In genomic region chr10:29356931-29357330, GRCh38 we compare ENCODE assay signal across 15 cellular contexts.
DNase-seq lines count a peak whose midpoint lies in the region; ATAC-seq and TF ChIP-seq lines count a peak whose summit lies in the region.
"Had no signal": no experiment of that assay in that cellular context is flagged by ENCODE, and none has a peak within 500 bp of the region (broad histone marks: within the 10 kb centered on the region; RNA-seq: fewer than 3 reads in every experiment).

No MANE protein-coding gene starts in this region.

- H2AFZ ChIP-seq in IMR-90 (replicated peaks; ENCODE audit: low read length, poor library complexity) (no peak overlapping the region), mesenchymal stem cell (ENCODE audit: low read depth, low read length) (no peak overlapping the region), Karpas-422 (ENCODE audit: low read length) (no peak overlapping the region)

- H3K4ac ChIP-seq in IMR-90 (ENCODE audit: low read depth, low read length) (no peak overlapping the region), mesenchymal stem cell (ENCODE audit: low read depth in 1 of 2, low read length in 2 of 2) (no peak overlapping the region)

- H3K9me2 ChIP-seq in Karpas-422 (replicated peaks; ENCODE audit: insufficient read depth, low read length): no peaks in the 10 kb centered on the region

- TF ChIP-seq POLR2A in IMR-90 (IDR thresholded peaks at IDR 0.05; ENCODE audit: low read depth, low read length): no peak

- intact Hi-C loops in IMR-90 (cut with micrococcal nuclease): no loop called here

- H3K23ac ChIP-seq in IMR-90 (ENCODE audit: low read depth, low read length): no peak overlapping the region
- no peak overlapping the region for H3K23ac ChIP-seq in mesenchymal stem cell (ENCODE audit: low read length in 2 of 2)

- no peak overlapping the region for H2BK5ac ChIP-seq in IMR-90 (ENCODE audit: low read depth, low read length, poor library complexity, severe bottlenecking)
- no peak overlapping the region for H2BK5ac ChIP-seq in mesenchymal stem cell (ENCODE audit: low read depth, low read length, poor library complexity, severe bottlenecking)

- no peak overlapping the region for H3K9ac ChIP-seq in IMR-90 (ENCODE audit: low read depth, low read length)
- H3K9ac ChIP-seq in mesenchymal stem cell (ENCODE audit: low read length): no peak overlapping the region
- H3K9ac ChIP-seq in Karpas-422 (ENCODE audit: low read length): no peak overlapping the region

- H4K8ac ChIP-seq in IMR-90 (ENCODE audit: low read depth in 2 of 2, low read length in 2 of 2): no peak overlapping the region
- no peak overlapping the region for H4K8ac ChIP-seq in mesenchymal stem cell (ENCODE audit: low read length)

- peaks cover 6% of the 10 kb centered on the region; the same call in 1 of the 2 replicates for H3K4me1 ChIP-seq in IMR-90 (ENCODE audit: control insufficient read depth, insufficient read depth, low read length)
- peaks cover 14% of the 10 kb centered on the region for H3K4me1 ChIP-seq in mesenchymal stem cell (ENCODE audit: control insufficient read depth, insufficient read depth, low read depth, low read length)
- no peaks in the 10 kb centered on the region for H3K4me1 ChIP-seq in Karpas-422 (ENCODE audit: low read length)
- H3K4me1 ChIP-seq: A549, HAP-1 had no signal

- no peaks in the 10 kb centered on the region for H3K36me3 ChIP-seq in IMR-90 (ENCODE audit: control insufficient read depth, insufficient read depth, low read length)
- no peaks in the 10 kb centered on the region for H3K36me3 ChIP-seq in mesenchymal stem cell (ENCODE audit: control insufficient read depth in 1 of 2, insufficient read depth in 2 of 2, low read depth in 1 of 2, low read length in 2 of 2)
- H3K36me3 ChIP-seq in Karpas-422 (ENCODE audit: insufficient read depth, low read length): no peaks in the 10 kb centered on the region
- H3K36me3 ChIP-seq: HAP-1 had no signal

- H3K79me2 ChIP-seq in Karpas-422 (ENCODE audit: low read length): no peaks in the 10 kb centered on the region

- H2AK9ac ChIP-seq in IMR-90 (replicated peaks; ENCODE audit: low read depth, low read length, poor library complexity): no peak overlapping the region

- H2BK20ac ChIP-seq in IMR-90 (ENCODE audit: low read depth, low read length): no peak overlapping the region

- no peaks in the 10 kb centered on the region for H4K20me1 ChIP-seq in IMR-90 (ENCODE audit: insufficient read depth, low read length)
- H4K20me1 ChIP-seq in Karpas-422 (ENCODE audit: insufficient read depth, low read depth, low read length): no peaks in the 10 kb centered on the region

- no TSS peak for BruUV-seq in IMR-90 (replicated peaks; lab: Mats Ljungman, UMichigan)

- H2BK15ac ChIP-seq in IMR-90 (ENCODE audit: low read depth, low read length) (no peak overlapping the region), mesenchymal stem cell (ENCODE audit: low read depth, poor library complexity, severe bottlenecking) (no peak overlapping the region)

- no peak overlapping the region for H3K4me2 ChIP-seq in IMR-90 (ENCODE audit: low read depth, low read length)
- no peak overlapping the region for H3K4me2 ChIP-seq in mesenchymal stem cell (ENCODE audit: low read length, poor library complexity, severe bottlenecking)
- H3K4me2 ChIP-seq in Karpas-422 (ENCODE audit: low read depth, low read length, poor library complexity, severe bottlenecking): no peak overlapping the region
- H3K4me2 ChIP-seq: A549 had no signal

- CTCF ChIA-PET in IMR-90 (lab: Yijun Ruan, JAX): interaction anchor here (0.6 kb wide), 1 partner anchor 372 kb away, joined by 3 read pairs; no protein-coding TSS in a partner anchor

- H3K14ac ChIP-seq in IMR-90 (replicated peaks; ENCODE audit: low read depth, low read length) (no peak overlapping the region), mesenchymal stem cell (ENCODE audit: low read length in 2 of 2) (no peak overlapping the region)

- H2AK5ac ChIP-seq in IMR-90 (ENCODE audit: low read depth, low read length) (no peak overlapping the region), mesenchymal stem cell (ENCODE audit: low read length, severe bottlenecking) (peak overlapping the region; percentile 81)

- dilution Hi-C loops in IMR-90 (cut with HindIII; ENCODE audit: low sequenced_read_pairs, unreplicated experiment): no loop called here

- H3K27ac ChIP-seq in IMR-90 (ENCODE audit: insufficient read depth, low read length) (no peak overlapping the region), mesenchymal stem cell (ENCODE audit: low read length, poor library complexity, severe bottlenecking) (no peak overlapping the region), Karpas-422 (ENCODE audit: low read length) (no peak overlapping the region)
- H3K27ac ChIP-seq: A549 had no signal

- in situ Hi-C loops in IMR-90 (cut with MboI; ENCODE audit: low sequenced_read_pairs): no loop called here

- ATAC-seq in IMR-90 (ENCODE audit: low read depth) (peak; percentile 48), GM18511 (IDR thresholded peaks at IDR 0.05; ENCODE audit: unreplicated experiment) (no peak)
- ATAC-seq: A549, SK-N-SH treated with all-trans-retinoic acid at 6 μM for 48 hours had no signal

- no peaks in the 10 kb centered on the region for H3K9me1 ChIP-seq in IMR-90 (ENCODE audit: insufficient read depth, low read length)

- WGBS in IMR-90 (ENCODE audit: extremely low coverage in 2 of 2, insufficient read length in 1 of 2), 2 experiments: no CpG with 5 or more reads among the region's 2 CpGs
- 98% methylated on average over 2 of the region's 2 CpGs for WGBS in mesenchymal stem cell

- DNase-seq in EH (ENCODE audit: low read depth): peak; percentile 55
- DNase-seq in IMR-90: no peak
- peak; percentile 64 for DNase-seq in astrocyte of the hippocampus (ENCODE audit: low read depth, low spot score)
- DNase-seq in mesenchymal stem cell: no peak
- no peak for DNase-seq in Kasumi-1 (lab: John Stamatoyannopoulos, UW)
- DNase-seq in Karpas-422: no peak
- no peak for DNase-seq in NCI-H69 (lab: John Stamatoyannopoulos, UW)
- DNase-seq: NCI-H146, NCI-H446, NCI-H748 treated with DMSO at 0.1 percent for 48 hours, SHP77 had no signal

- H2BK12ac ChIP-seq in mesenchymal stem cell (ENCODE audit: low read length in 2 of 2): no peak overlapping the region

- no peak overlapping the region for H3K18ac ChIP-seq in IMR-90 (ENCODE audit: low read depth, low read length)
- H3K18ac ChIP-seq in mesenchymal stem cell (ENCODE audit: low read depth in 1 of 2, low read length in 2 of 2): peak overlapping the region in 1 of 2 experiments; percentile 34

- no peak overlapping the region for H3K56ac ChIP-seq in IMR-90 (ENCODE audit: extremely low read depth, insufficient read depth, low read length)

- no peak overlapping the region for H4K5ac ChIP-seq in IMR-90 (ENCODE audit: low read depth, low read length)

- no peak overlapping the region for H3K4me3 ChIP-seq in IMR-90 (ENCODE audit: insufficient read depth, low read depth, low read length)
- no peak overlapping the region for H3K4me3 ChIP-seq in mesenchymal stem cell (ENCODE audit: insufficient read depth in 1 of 2, low read depth in 1 of 2, low read length in 2 of 2)
- no peak overlapping the region for H3K4me3 ChIP-seq in Karpas-422 (ENCODE audit: low read length)
- H3K4me3 ChIP-seq: A549, HAP-1 had no signal

- H2BK120ac ChIP-seq in IMR-90 (ENCODE audit: low read depth, low read length) (no peak overlapping the region), mesenchymal stem cell (ENCODE audit: low read depth, low read length) (no peak overlapping the region)

- TF ChIP-seq RAD21 in IMR-90 (IDR thresholded peaks at IDR 0.05; ENCODE audit: low read length): no peak

- H3K27me3 ChIP-seq in IMR-90 (ENCODE audit: control insufficient read depth, insufficient read depth, low read length): peaks cover 8% of the 10 kb centered on the region
- peaks cover 0 to 21% of the 10 kb centered on the region in 2 experiments for H3K27me3 ChIP-seq in mesenchymal stem cell (ENCODE audit: control insufficient read depth in 1 of 2, insufficient read depth in 1 of 2, low read length in 2 of 2)
- no peaks in the 10 kb centered on the region for H3K27me3 ChIP-seq in Karpas-422 (ENCODE audit: low read length)

- no peak overlapping the region for H4K91ac ChIP-seq in IMR-90 (ENCODE audit: insufficient read depth, low read depth, low read length)
- no peak overlapping the region for H4K91ac ChIP-seq in mesenchymal stem cell (ENCODE audit: low read length)

- POLR2A ChIA-PET in IMR-90 (lab: Charles Lee; ENCODE audit: unreplicated experiment): no interaction called here

- H3K9me3 ChIP-seq in IMR-90 (ENCODE audit: control insufficient read depth, insufficient read depth, low read length) (no peaks in the 10 kb centered on the region), mesenchymal stem cell (ENCODE audit: control insufficient read depth, low read length) (no peaks in the 10 kb centered on the region), Karpas-422 (ENCODE audit: low read length) (no peaks in the 10 kb centered on the region)
- H3K9me3 ChIP-seq: A549, HAP-1 had no signal

- no peaks in the 10 kb centered on the region for H3K79me1 ChIP-seq in IMR-90 (ENCODE audit: low read depth in 1 of 2, low read length in 2 of 2)
- H3K79me1 ChIP-seq in mesenchymal stem cell (replicated peaks; ENCODE audit: low read length, poor library complexity, severe bottlenecking): no peaks in the 10 kb centered on the region

- no peak for TF ChIP-seq CTCF in IMR-90 (conservative IDR thresholded peaks at IDR 0.05; ENCODE audit: low read depth, low read length)

TF ChIP-seq in IMR-90, 13 proteins besides CTCF, POLR2A, EP300 and RAD21:
- no peak for TF ChIP-seq NFE2L2 (IDR thresholded peaks at IDR 0.05; ENCODE audit: low read depth, low read length)
- no peak for TF ChIP-seq RFX5 (IDR thresholded peaks at IDR 0.05; ENCODE audit: low read depth, low read length)
- TF ChIP-seq CHD1 (IDR thresholded peaks at IDR 0.05; ENCODE audit: low read depth, low read length): no peak
- no peak for TF ChIP-seq RCOR1 (IDR thresholded peaks at IDR 0.05; ENCODE audit: insufficient replicate concordance, low read length)
- TF ChIP-seq BHLHE40 (IDR thresholded peaks at IDR 0.05; ENCODE audit: low read depth, low read length): no peak
- TF ChIP-seq MXI1 (IDR thresholded peaks at IDR 0.05; ENCODE audit: borderline replicate concordance, low read depth, low read length): no peak
- TF ChIP-seq MAFK (IDR thresholded peaks at IDR 0.05; ENCODE audit: low read depth, low read length): no peak
- no peak for TF ChIP-seq FOS (IDR thresholded peaks at IDR 0.05; ENCODE audit: low read depth, low read length)
- TF ChIP-seq CEBPB (IDR thresholded peaks at IDR 0.05; ENCODE audit: low read depth, low read length): no peak

Comparison
In these comparisons a context has a peak if more than half of its experiments do, and no peak if none do; other contexts are left out.
1. DNase-seq: peak in EH (single experiment) and astrocyte of the hippocampus (single experiment); none in IMR-90 (single experiment), mesenchymal stem cell (single experiment), Kasumi-1 (0 of 2), Karpas-422 (single experiment) and NCI-H69 (single experiment).